Comparison of ENCODE assay signal across 28 cellular contexts in the genomic region with DNA sequence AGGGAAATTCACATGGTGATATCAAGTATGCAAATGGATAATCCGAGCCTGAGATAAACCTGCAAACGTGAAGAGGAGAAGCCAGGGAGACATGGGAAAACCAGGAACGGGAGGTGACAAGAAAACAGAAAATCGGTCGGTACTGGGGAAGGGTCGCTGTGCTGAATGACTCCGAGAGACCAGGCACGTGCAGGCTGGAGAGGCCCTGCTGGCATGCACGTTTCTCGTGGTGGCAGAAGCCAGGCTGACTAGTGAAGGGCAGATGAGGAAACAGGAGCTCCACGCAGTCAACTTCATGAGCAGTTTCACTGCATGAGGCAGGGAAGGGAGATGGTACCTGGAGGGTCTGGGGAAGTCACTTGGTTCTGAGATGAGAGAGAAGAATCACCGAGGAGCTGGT.
"Had no signal": no experiment of that assay in that cellular context is flagged by ENCODE, and none has a peak within 500 bp of the region (broad histone marks: within the 10 kb centered on the region; RNA-seq: fewer than 3 reads in every experiment).

No MANE protein-coding gene starts in this region.

- DNase-seq: colonic mucosa; dermis blood vessel endothelial cell; effector memory CD4-positive, alpha-beta T cell; erythroblast; esophagus squamous epithelium; hypothalamus; left cardiac atrium; left lung; mesenchymal stem cell; mucosa of descending colon; naive B cell; stimulated activated CD4-positive, alpha-beta T cell treated with anti-CD3 and anti-CD28 coated beads, Interleukin-2, amount 100 ng/mL, for 24 hours; stimulated activated CD4-positive, alpha-beta T cell treated with anti-CD3 and anti-CD28 coated beads, Interleukin-4, amount 100 ng/mL, for 24 hours; stimulated activated naive CD4-positive, alpha-beta T cell treated with Interleukin-2 at 50 U/mL for 16 hours; stomach; thyroid gland; upper lobe of left lung had no signal

- H3K4me2 ChIP-seq: neural progenitor cell, smooth muscle cell had no signal

- H3K27ac ChIP-seq: colonic mucosa, esophagus squamous epithelium, left lung, neural progenitor cell, parathyroid adenoma, prostate gland, right atrium auricular region, stomach, thyroid gland, upper lobe of left lung had no signal

- H2AFZ ChIP-seq: neural progenitor cell, parathyroid adenoma had no signal

- H3K9me3 Mint-ChIP-seq: mesothelial cell of epicardium; naive B cell; natural killer cell treated with Interleukin-12 subunit alpha and Interleukin-12 subunit beta and Interleukin-15 and Interleukin-18, amount 100 ng/mL, for 72 hours; stimulated activated effector memory CD8-positive, alpha-beta T cell treated with anti-CD3 and anti-CD28 coated beads, Interleukin-12 subunit alpha, Interleukin-12 subunit beta, amount 100 ng/mL, for 72 hours had no signal

- H3K4me3 ChIP-seq: colonic mucosa, esophagus squamous epithelium, left lung, mucosa of descending colon, neural progenitor cell, prostate gland, right atrium auricular region, smooth muscle cell, stomach, thyroid gland, upper lobe of left lung had no signal

- H3K4me3 Mint-ChIP-seq: mesothelial cell of epicardium; naive B cell; natural killer cell treated with Interleukin-12 subunit alpha and Interleukin-12 subunit beta and Interleukin-15 and Interleukin-18, amount 100 ng/mL, for 72 hours; neural progenitor cell; stimulated activated effector memory CD8-positive, alpha-beta T cell treated with anti-CD3 and anti-CD28 coated beads, Interleukin-12 subunit alpha, Interleukin-12 subunit beta, amount 100 ng/mL, for 72 hours had no signal

- FAIRE-seq: frontal cortex, urothelium cell line had no signal

- H3K36me3 ChIP-seq: colonic mucosa, esophagus squamous epithelium, left lung, neural progenitor cell, prostate gland, right atrium auricular region, stomach, thyroid gland, upper lobe of left lung had no signal

- H3K27me3 ChIP-seq: colonic mucosa, esophagus squamous epithelium, left lung, neural progenitor cell, right atrium auricular region, stomach, thyroid gland, upper lobe of left lung had no signal

- H3K4me1 ChIP-seq: colonic mucosa, prostate gland had no signal

- H3K36me3 Mint-ChIP-seq: naive B cell; natural killer cell treated with Interleukin-12 subunit alpha and Interleukin-12 subunit beta and Interleukin-15 and Interleukin-18, amount 100 ng/mL, for 72 hours; stimulated activated effector memory CD8-positive, alpha-beta T cell treated with anti-CD3 and anti-CD28 coated beads, Interleukin-12 subunit alpha, Interleukin-12 subunit beta, amount 100 ng/mL, for 72 hours had no signal

- ATAC-seq: left cardiac atrium; left lung; mucosa of descending colon; natural killer cell treated with Interleukin-12 subunit alpha and Interleukin-12 subunit beta and Interleukin-15 and Interleukin-18, amount 100 ng/mL, for 72 hours; sciatic nerve; stimulated activated effector memory CD8-positive, alpha-beta T cell treated with anti-CD3 and anti-CD28 coated beads, Interleukin-12 subunit alpha, Interleukin-12 subunit beta, amount 100 ng/mL, for 72 hours had no signal

- H3K9me3 ChIP-seq: colonic mucosa, esophagus squamous epithelium, left lung, mucosa of descending colon, prostate gland, right atrium auricular region, stomach, thyroid gland, upper lobe of left lung had no signal

- H3K27ac Mint-ChIP-seq: mesothelial cell of epicardium; natural killer cell treated with Interleukin-12 subunit alpha and Interleukin-12 subunit beta and Interleukin-15 and Interleukin-18, amount 100 ng/mL, for 72 hours; neural progenitor cell; stimulated activated effector memory CD8-positive, alpha-beta T cell treated with anti-CD3 and anti-CD28 coated beads, Interleukin-12 subunit alpha, Interleukin-12 subunit beta, amount 100 ng/mL, for 72 hours had no signal

- H3K9ac ChIP-seq: neural progenitor cell, parathyroid adenoma had no signal

- H3K4me1 Mint-ChIP-seq: naive B cell; stimulated activated effector memory CD8-positive, alpha-beta T cell treated with anti-CD3 and anti-CD28 coated beads, Interleukin-12 subunit alpha, Interleukin-12 subunit beta, amount 100 ng/mL, for 72 hours had no signal
